8 cellular contexts compared by ENCODE assay signal in the genomic region with DNA sequence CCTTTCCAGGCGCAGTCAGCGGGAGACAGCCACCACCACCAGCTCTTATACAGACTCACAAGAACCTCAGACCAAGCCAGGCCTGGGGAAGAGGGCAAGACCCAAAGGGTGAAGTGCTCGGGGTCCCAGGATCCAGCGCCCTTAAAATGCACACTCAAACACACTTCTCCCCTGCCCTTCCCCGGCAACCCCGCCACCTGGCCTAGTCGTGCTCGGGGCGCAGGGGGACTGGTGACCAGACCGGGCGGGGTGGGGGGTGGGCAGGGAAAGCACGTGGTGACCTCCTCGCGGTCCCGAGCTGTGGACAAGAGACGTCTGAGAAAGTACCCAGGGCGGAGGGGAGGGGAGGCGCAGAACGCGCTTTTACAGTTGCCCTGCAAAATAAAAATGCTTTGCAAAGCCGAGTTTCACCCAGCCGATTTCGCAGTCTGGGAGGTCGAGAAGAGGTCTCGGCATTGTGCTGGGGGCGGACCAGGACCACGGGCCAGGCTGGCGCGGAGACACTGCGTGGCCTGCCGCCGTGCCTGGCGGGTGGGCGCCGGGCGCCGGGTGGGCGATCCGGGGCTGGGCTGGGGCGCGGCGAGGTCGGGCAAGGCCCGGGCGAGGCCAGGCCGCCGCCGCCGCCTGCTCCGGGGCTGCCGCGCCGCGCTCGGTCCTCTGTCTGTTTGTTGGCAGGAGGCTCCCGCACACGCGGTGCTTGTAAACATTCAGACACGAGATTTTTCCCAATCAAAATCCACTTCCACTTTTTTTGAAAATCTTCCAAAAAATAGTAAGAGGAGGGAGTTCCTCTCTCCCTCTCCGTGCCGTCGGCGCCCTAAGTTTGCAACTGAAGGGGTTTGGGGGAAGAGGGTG. TPM values are rescaled to one million over a fixed set of nuclear protein-coding genes. Genes with fewer than 3 reads are reported as not detected.
DNase-seq lines count a peak whose midpoint lies in the region; ATAC-seq and TF ChIP-seq lines count a peak whose summit lies in the region.

No MANE protein-coding gene starts in this region.

- no peaks in the 10 kb centered on the region for H3K9me3 ChIP-seq in adipocyte (ENCODE audit: control insufficient read depth, low read length)

- H3K27me3 Mint-ChIP-seq in immature natural killer cell (ENCODE audit: low read depth in 3 of 3), result peaks cover 27 to 59% (median 54%) of the 10 kb centered on the region in 3 donors
- H3K27me3 Mint-ChIP-seq in stimulated activated naive CD8-positive, alpha-beta T cell treated with anti-CD3 and anti-CD28 coated beads, Interleukin-15, amount 100 ng/mL, for 72 hours, result peaks cover 97% of the 10 kb centered on the region

- ATAC-seq in stimulated activated naive CD8-positive, alpha-beta T cell treated with anti-CD3 and anti-CD28 coated beads, Interleukin-15, amount 100 ng/mL, for 72 hours, result no peak
- ATAC-seq in GM21390 (IDR thresholded peaks at IDR 0.05; ENCODE audit: unreplicated experiment), result no peak

- peak overlapping the region; percentile 67 to 91 (median 80) for H3K4me3 Mint-ChIP-seq in immature natural killer cell
- H3K4me3 Mint-ChIP-seq in stimulated activated naive CD8-positive, alpha-beta T cell treated with anti-CD3 and anti-CD28 coated beads, Interleukin-15, amount 100 ng/mL, for 72 hours, result peak overlapping the region; percentile 69 to 77

- no peak for TF ChIP-seq CTCF in NB4 (IDR thresholded peaks at IDR 0.05; ENCODE audit: low read depth, low read length)

- H3K4me3 ChIP-seq in NB4 (ENCODE audit: low read depth, low read length) (peak overlapping the region; percentile 99), adipocyte (ENCODE audit: low read length) (peak overlapping the region; percentile 17)

- H3K4me1 Mint-ChIP-seq in immature natural killer cell, result peaks cover 47 to 65% of the 10 kb centered on the region in 2 donors
- H3K4me1 Mint-ChIP-seq in stimulated activated naive CD8-positive, alpha-beta T cell treated with anti-CD3 and anti-CD28 coated beads, Interleukin-15, amount 100 ng/mL, for 72 hours, result peaks cover 62% of the 10 kb centered on the region

- H3K27ac Mint-ChIP-seq in immature natural killer cell, result no peak overlapping the region
- peak overlapping the region in 1 of 2 donors; percentile 63 for H3K27ac Mint-ChIP-seq in stimulated activated naive CD8-positive, alpha-beta T cell treated with anti-CD3 and anti-CD28 coated beads, Interleukin-15, amount 100 ng/mL, for 72 hours

- DNase-seq in DMS79 treated with DMSO at 0.1 percent for 48 hours (lab: John Stamatoyannopoulos, UW), result peak; percentile 48
- no peak for DNase-seq in DMS79 (lab: John Stamatoyannopoulos, UW)
- peak; percentile 80 for DNase-seq in NB4 (ENCODE audit: low read depth)
- peak; percentile 75 for DNase-seq in adipocyte (ENCODE audit: low read depth)
- peak in 1 of 3 donors; percentile 19 for DNase-seq in immature natural killer cell
- no peak for DNase-seq in stimulated activated naive CD8-positive, alpha-beta T cell treated with anti-CD3 and anti-CD28 coated beads, Interleukin-15, amount 100 ng/mL, for 72 hours
- no peak for DNase-seq in COLO829 (ENCODE audit: low spot score)

- TF ChIP-seq POLR2A in NB4 (IDR thresholded peaks at IDR 0.05; ENCODE audit: extremely low read depth, insufficient read length), result no peak

- H3K36me3 ChIP-seq in adipocyte (ENCODE audit: control insufficient read depth, insufficient read depth, low read length, severe bottlenecking), result no peaks in the 10 kb centered on the region

- peaks cover 57% of the 10 kb centered on the region for H3K27me3 ChIP-seq in adipocyte (replicated peaks; ENCODE audit: control insufficient read depth, insufficient read depth, low read length)

- no peak overlapping the region for H3K9ac ChIP-seq in adipocyte (ENCODE audit: low read length)

- peaks cover 0 to 3% (median 0%) of the 10 kb centered on the region in 6 donors for H3K9me3 Mint-ChIP-seq in immature natural killer cell
- no peaks in the 10 kb centered on the region for H3K9me3 Mint-ChIP-seq in stimulated activated naive CD8-positive, alpha-beta T cell treated with anti-CD3 and anti-CD28 coated beads, Interleukin-15, amount 100 ng/mL, for 72 hours

- peaks cover 22% of the 10 kb centered on the region for H3K4me1 ChIP-seq in adipocyte (ENCODE audit: control insufficient read depth, insufficient read depth, low read length)

- no peaks in the 10 kb centered on the region for H3K36me3 Mint-ChIP-seq in immature natural killer cell

RNA-seq across cellular contexts. Expression of gene BCL11A, which starts 2.0 kb away (rescaled TPM):
- under 1 TPM; 0.14 to 0.69 (median 0.29) TPM for polyA plus RNA-seq in immature natural killer cell

Comparison
In these comparisons a context has a peak if more than half of its experiments do, and no peak if none do; other contexts are left out.
1. DNase-seq: peak in DMS79 treated with DMSO at 0.1 percent for 48 hours (single experiment), NB4 (single experiment) and adipocyte (single experiment); none in DMS79 (single experiment), stimulated activated naive CD8-positive, alpha-beta T cell treated with anti-CD3 and anti-CD28 coated beads, Interleukin-15, amount 100 ng/mL, for 72 hours (0 of 2) and COLO829 (single experiment).